Comparison of ENCODE assay signal across 19 cellular contexts in the genomic region with DNA sequence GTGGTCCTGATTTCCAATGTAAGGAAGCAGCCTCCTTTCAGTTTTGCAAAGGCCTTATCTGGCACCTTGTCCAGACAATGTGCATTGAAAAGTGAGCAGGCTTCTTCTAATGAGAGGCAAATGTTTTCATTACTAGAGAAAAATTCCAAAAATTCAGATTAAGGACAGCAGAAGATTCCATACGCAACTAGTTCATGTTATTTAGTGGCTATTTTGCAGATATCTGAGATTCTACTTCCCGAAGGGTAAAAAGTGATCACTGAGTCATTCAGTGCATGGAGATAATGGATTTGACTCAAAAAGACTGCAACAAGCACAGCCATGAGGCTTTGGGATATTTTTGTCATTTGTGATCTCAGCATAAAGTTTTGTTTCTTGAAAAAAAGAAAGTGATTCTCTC. TPM values are rescaled to one million over a fixed set of nuclear protein-coding genes. Genes with fewer than 3 reads are reported as not detected.
DNase-seq lines count a peak whose midpoint lies in the region; ATAC-seq and TF ChIP-seq lines count a peak whose summit lies in the region.
"Had no signal": no experiment of that assay in that cellular context is flagged by ENCODE, and none has a peak within 500 bp of the region (broad histone marks: within the 10 kb centered on the region; RNA-seq: fewer than 3 reads in every experiment).

No MANE protein-coding gene starts in this region.

- no peak for TF ChIP-seq POLR2A in suprapubic skin (IDR thresholded peaks at IDR 0.05)
- no peak for TF ChIP-seq POLR2A in prostate gland (IDR thresholded peaks at IDR 0.05)

- WGBS in suprapubic skin = 74% methylated on average over 2 of the region's 2 CpGs
- WGBS in prostate gland = 75% methylated on average over 2 of the region's 2 CpGs

- H3K27ac ChIP-seq in suprapubic skin (peak overlapping the region; percentile 5), prostate gland (no peak overlapping the region)
- H3K27ac ChIP-seq: epithelial cell of prostate had no signal

- no peak for ATAC-seq in GM21367 (IDR thresholded peaks at IDR 0.05; ENCODE audit: unreplicated experiment)
- ATAC-seq: stimulated activated naive B cell treated with anti-CD40 and anti-IgM and Interleukin-4, amounts not matched to agents 10 μg/mL and 1 μg/mL and 100 μg/mL, for 72 hours had no signal

- H3K4me3 ChIP-seq in suprapubic skin (no peak overlapping the region), prostate gland (no peak overlapping the region)
- H3K4me3 ChIP-seq: Peyer's patch had no signal

- no peak for TF ChIP-seq EP300 in suprapubic skin (IDR thresholded peaks at IDR 0.05)

- H3K27me3 ChIP-seq in suprapubic skin = no peaks in the 10 kb centered on the region
- H3K27me3 ChIP-seq in prostate gland (replicated peaks; ENCODE audit: insufficient read depth) = no peaks in the 10 kb centered on the region
- H3K27me3 ChIP-seq: Peyer's patch had no signal

- peaks cover 0 to 3% (median 0%) of the 10 kb centered on the region in 5 experiments for H3K9me3 Mint-ChIP-seq in brain
- H3K9me3 Mint-ChIP-seq: activated B cell treated with CpG ODN at 0.5 μM for 24 hours; stimulated activated naive B cell treated with anti-CD40 and anti-IgM and Interleukin-4, amounts not matched to agents 10 μg/mL and 1 μg/mL and 100 μg/mL, for 72 hours had no signal

- TF ChIP-seq CTCF in brain (conservative IDR thresholded peaks at IDR 0.05) (no peak), suprapubic skin (IDR thresholded peaks at IDR 0.05) (no peak), prostate gland (IDR thresholded peaks at IDR 0.05) (no peak)

- intact Hi-C loops in prostate gland (cut with DNase I) = no loop called here

- H3K4me1 ChIP-seq in suprapubic skin (peaks cover 32% of the 10 kb centered on the region), prostate gland (replicated peaks) (no peaks in the 10 kb centered on the region)

- H3K36me3 ChIP-seq in suprapubic skin = no peaks in the 10 kb centered on the region
- no peaks in the 10 kb centered on the region for H3K36me3 ChIP-seq in prostate gland
- H3K36me3 ChIP-seq: Peyer's patch had no signal

- peak overlapping the region; percentile 1 to 90 (median 84) for H3K27ac Mint-ChIP-seq in brain
- H3K27ac Mint-ChIP-seq: activated B cell treated with CpG ODN at 0.5 μM for 24 hours; CD14-positive monocyte; stimulated activated naive B cell treated with anti-CD40 and anti-IgM and Interleukin-4, amounts not matched to agents 10 μg/mL and 1 μg/mL and 100 μg/mL, for 72 hours had no signal

- H3K27me3 Mint-ChIP-seq in brain = peaks cover 17% of the 10 kb centered on the region
- H3K27me3 Mint-ChIP-seq: stimulated activated naive B cell treated with anti-CD40 and anti-IgM and Interleukin-4, amounts not matched to agents 10 μg/mL and 1 μg/mL and 100 μg/mL, for 72 hours had no signal

- H3K9me3 ChIP-seq in suprapubic skin = no peaks in the 10 kb centered on the region
- H3K9me3 ChIP-seq in prostate gland = no peaks in the 10 kb centered on the region
- H3K9me3 ChIP-seq: Peyer's patch had no signal

- no peaks in the 10 kb centered on the region for H3K36me3 Mint-ChIP-seq in brain
- H3K36me3 Mint-ChIP-seq: CD14-positive monocyte; stimulated activated naive B cell treated with anti-CD40 and anti-IgM and Interleukin-4, amounts not matched to agents 10 μg/mL and 1 μg/mL and 100 μg/mL, for 72 hours had no signal

- peak; percentile 67 for DNase-seq in GM04503 (ENCODE audit: low read depth)
- peak; percentile 33 for DNase-seq in kidney glomerular epithelial cell (lab: John Stamatoyannopoulos, UW)
- no peak for DNase-seq in suprapubic skin (ENCODE audit: low spot score in 2 of 2)
- no peak for DNase-seq in SW 1271 (lab: John Stamatoyannopoulos, UW)
- no peak for DNase-seq in NK-92 treated with Interleukin-12 subunit alpha and Interleukin-12 subunit beta, amount 100 ng/mL, for 24 hours (lab: John Stamatoyannopoulos, UW)
- DNase-seq in prostate gland (ENCODE audit: low spot score) = no peak
- DNase-seq: activated B cell treated with CpG ODN at 0.5 μM for 24 hours; activated naive CD4-positive, alpha-beta T cell treated with Interleukin-2 at 50 U/mL for 16 hours; NCI-H187; Peyer's patch; stimulated activated naive B cell treated with anti-CD40 and anti-IgM and Interleukin-4, amounts not matched to agents 10 μg/mL and 1 μg/mL and 100 μg/mL, for 72 hours had no signal

- H3K4me3 Mint-ChIP-seq in brain = no peak overlapping the region
- H3K4me3 Mint-ChIP-seq: activated B cell treated with CpG ODN at 0.5 μM for 24 hours; CD14-positive monocyte; stimulated activated naive B cell treated with anti-CD40 and anti-IgM and Interleukin-4, amounts not matched to agents 10 μg/mL and 1 μg/mL and 100 μg/mL, for 72 hours had no signal

- H3K4me1 Mint-ChIP-seq in brain = peaks cover 83% of the 10 kb centered on the region
- H3K4me1 Mint-ChIP-seq: activated B cell treated with CpG ODN at 0.5 μM for 24 hours had no signal

RNA-seq across cellular contexts. Expression of a gene that starts 29.9 kb away (rescaled TPM):
- polyA plus RNA-seq in brain (ENCODE audit: insufficient read depth, low read depth, low replicate concordance) = not detected
- 1 to 10 TPM in 1 of 4 donors, under 1 TPM in 1, not detected in 2; 0.45 to 1.7 TPM for total RNA-seq in suprapubic skin
- total RNA-seq in prostate gland = 1 to 10 TPM in 1 of 2 donors, under 1 TPM in 1; 0.96 to 3.0 TPM
- total RNA-seq: activated B cell treated with CpG ODN at 0.5 μM for 24 hours, Daoy, HT-29, M059J had no signal
- polyA plus RNA-seq: CD14-positive monocyte, neural cell had no signal

Comparison
In these comparisons a context has a peak if more than half of its experiments do, and no peak if none do; other contexts are left out.
1. DNase-seq: peak in GM04503 (single experiment) and kidney glomerular epithelial cell (single experiment); none in suprapubic skin (0 of 2), SW 1271 (0 of 2), NK-92 treated with Interleukin-12 subunit alpha and Interleukin-12 subunit beta, amount 100 ng/mL, for 24 hours (single experiment) and prostate gland (single experiment).